ENCODE assay signal across 29 cellular contexts in the genomic region with DNA sequence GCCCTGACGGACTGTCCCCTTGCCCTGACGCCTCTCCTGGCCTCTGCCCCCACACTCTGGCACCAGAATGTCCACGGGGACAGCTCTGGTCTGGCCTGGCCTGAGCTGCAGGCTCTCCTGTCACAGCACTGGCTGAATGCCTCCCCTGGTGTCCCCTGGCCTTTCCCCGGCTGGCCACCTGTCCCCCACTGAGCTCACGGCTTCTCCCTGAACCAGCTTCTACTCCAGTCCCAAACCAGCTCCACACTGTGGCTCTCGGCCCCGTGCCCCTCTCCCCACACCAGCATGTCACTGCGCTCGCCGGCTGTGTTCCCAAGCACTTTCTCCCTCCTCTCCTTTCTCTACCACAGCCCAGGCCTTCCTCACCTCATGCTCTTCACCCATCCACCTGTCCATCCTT.
"Had no signal": no experiment of that assay in that cellular context is flagged by ENCODE, and none has a peak within 500 bp of the region (broad histone marks: within the 10 kb centered on the region; RNA-seq: fewer than 3 reads in every experiment).

No MANE protein-coding gene starts in this region.

- ATAC-seq: activated CD4-positive, alpha-beta T cell treated with anti-CD3 and anti-CD28 coated beads for 36 hours; activated naive CD4-positive, alpha-beta T cell treated with anti-CD3 and anti-CD28 coated beads, Interleukin-2, amount 50 U/mL, for 72 hours; activated T-cell treated with anti-CD3 and anti-CD28 coated beads, Interleukin-2, amount 50 U/mL, for 72 hours; effector memory CD8-positive, alpha-beta T cell; foreskin keratinocyte; gastrocnemius medialis had no signal

- H3K36me3 ChIP-seq: brain microvascular endothelial cell, esophagus muscularis mucosa, gastrocnemius medialis had no signal

- H3K4me1 ChIP-seq: esophagus muscularis mucosa, foreskin keratinocyte, gastrocnemius medialis had no signal

- H3K27ac ChIP-seq: brain microvascular endothelial cell, esophagus muscularis mucosa, foreskin keratinocyte, gastrocnemius medialis had no signal

- FAIRE-seq: astrocyte, bronchial epithelial cell, colon had no signal

- H3K27me3 ChIP-seq: brain microvascular endothelial cell, foreskin keratinocyte had no signal

- DNase-seq: activated CD4-positive, alpha-beta memory T cell treated with anti-CD3 and anti-CD28 coated beads, Interleukin-2, amount 10 ng/mL, durations not matched to agents 7 days and 5 days; activated CD4-positive, alpha-beta T cell treated with anti-CD3 and anti-CD28 coated beads for 36 hours; activated CD4-positive, alpha-beta T cell treated with anti-CD3 and anti-CD28 coated beads, Interleukin-2, amount 10 ng/mL, durations not matched to agents 7 days and 5 days; activated CD4-positive, alpha-beta T cell treated with anti-CD3 and anti-CD28 coated beads, Interleukin-2, amount 50 U/mL, for 4 hours; activated CD4-positive, CD25-positive, alpha-beta regulatory T cell; activated CD4-positive, CD25-positive, alpha-beta regulatory T cell treated with anti-CD3 and anti-CD28 coated beads, Interleukin-2, amount 50 U/mL, for 72 hours; activated CD8-positive, alpha-beta memory T cell treated with anti-CD3 and anti-CD28 coated beads, Interleukin-2, amount 50 U/mL, for 48 hours; activated gamma-delta T cell; activated naive CD4-positive, alpha-beta T cell; activated naive CD4-positive, alpha-beta T cell treated with anti-CD3 and anti-CD28 coated beads, Interleukin-2, amount 10 ng/mL, durations not matched to agents 7 days and 5 days; activated naive CD8-positive, alpha-beta T cell treated with anti-CD3 and anti-CD28 coated beads, Interleukin-2, amount 10 ng/mL, durations not matched to agents 7 days and 5 days; activated T-cell treated with anti-CD3 and anti-CD28 coated beads for 4 hours; activated T-cell treated with anti-CD3 and anti-CD28 coated beads, Interleukin-2, amount 50 U/mL, for 24 hours; activated T-cell treated with anti-CD3 and anti-CD28 coated beads, Interleukin-2, amount 50 U/mL, for 72 hours; brain microvascular endothelial cell; cortex of kidney; dermis blood vessel endothelial cell; effector CD4-positive, alpha-beta T cell; effector memory CD8-positive, alpha-beta T cell; erythroblast; foreskin keratinocyte; gastrocnemius medialis; glutamatergic neuron; T-helper 2 cell had no signal

- H3K4me3 ChIP-seq: esophagus muscularis mucosa, gastrocnemius medialis had no signal

- H3K9me3 ChIP-seq: esophagus muscularis mucosa, gastrocnemius medialis had no signal
